ENCODE assay signal across 1 cellular context in the genomic region with DNA sequence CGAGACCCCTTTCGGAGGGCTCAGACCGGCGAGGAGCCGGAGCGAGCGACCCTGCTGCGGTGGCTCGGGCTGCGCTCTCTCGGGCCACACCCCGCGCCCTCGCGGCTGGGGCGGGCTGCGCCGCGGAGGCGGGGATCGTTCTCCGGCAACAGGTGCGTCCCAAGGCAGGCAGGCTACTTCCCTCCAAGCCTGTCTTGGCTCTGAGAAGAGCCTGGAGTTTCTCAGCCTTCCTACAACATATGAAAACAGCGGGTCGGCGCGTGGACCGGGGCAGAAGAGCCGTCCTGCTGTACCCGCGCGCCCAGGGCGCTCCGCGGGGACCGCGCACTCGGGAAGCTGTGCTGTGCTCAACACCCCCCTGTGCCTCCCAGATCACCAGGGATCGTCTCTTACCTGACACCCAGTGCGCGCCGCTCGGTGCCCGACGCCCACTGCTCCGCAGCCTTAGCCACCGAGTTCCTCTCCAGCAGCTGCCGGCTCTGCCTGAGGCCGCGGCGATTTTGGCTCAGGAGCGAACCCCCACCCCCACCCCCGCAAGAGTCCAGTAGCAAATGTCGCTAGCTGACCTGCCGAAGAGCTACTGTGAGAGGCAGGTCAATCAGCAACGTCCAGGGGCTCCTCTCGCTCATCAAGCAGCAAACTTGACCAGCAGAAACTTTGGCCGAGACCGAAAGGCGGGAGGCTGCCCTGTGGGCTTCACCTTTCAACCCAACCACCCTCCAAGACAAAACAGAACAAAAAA.
TF ChIP-seq lines count a peak whose summit lies in the region.

No MANE protein-coding gene starts in this region.

TF ChIP-seq in HepG2, 621 proteins besides CTCF, POLR2A, EP300 and RAD21 (continued from another document):
- TF ChIP-seq ZNF747 (CRISPR knock-in tag; IDR thresholded peaks at IDR 0.05; ENCODE audit: borderline replicate concordance) (no peak), TP53 (CRISPR knock-in tag; conservative IDR thresholded peaks at IDR 0.05) (no peak), ZNF232 (CRISPR knock-in tag; IDR thresholded peaks at IDR 0.05; ENCODE audit: borderline replicate concordance) (no peak), KLF11 (CRISPR knock-in tag; IDR thresholded peaks at IDR 0.05) (no peak), NCOA1 (CRISPR knock-in tag; IDR thresholded peaks at IDR 0.05) (no peak), ZNF615 (CRISPR knock-in tag; IDR thresholded peaks at IDR 0.05; ENCODE audit: borderline replicate concordance) (no peak), MYNN (CRISPR knock-in tag; IDR thresholded peaks at IDR 0.05; ENCODE audit: low read depth) (no peak), MED8 (CRISPR knock-in tag; IDR thresholded peaks at IDR 0.05; ENCODE audit: insufficient replicate concordance) (no peak), MEIS1 (CRISPR knock-in tag; IDR thresholded peaks at IDR 0.05; ENCODE audit: borderline replicate concordance) (no peak), SCMH1 (CRISPR knock-in tag; IDR thresholded peaks at IDR 0.05; ENCODE audit: borderline replicate concordance) (no peak), ZNF235 (CRISPR knock-in tag; IDR thresholded peaks at IDR 0.05; ENCODE audit: borderline replicate concordance) (0 out of 2 replicates have a peak, but pooled peaks have one; percentile 32), HMG20A (CRISPR knock-in tag; IDR thresholded peaks at IDR 0.05; ENCODE audit: borderline replicate concordance) (no peak), ZFAT (CRISPR knock-in tag; conservative IDR thresholded peaks at IDR 0.05) (no peak), EHMT2 (IDR thresholded peaks at IDR 0.05; ENCODE audit: borderline replicate concordance, low read depth, low read length) (no peak)
- TF ChIP-seq, protein P1, sequence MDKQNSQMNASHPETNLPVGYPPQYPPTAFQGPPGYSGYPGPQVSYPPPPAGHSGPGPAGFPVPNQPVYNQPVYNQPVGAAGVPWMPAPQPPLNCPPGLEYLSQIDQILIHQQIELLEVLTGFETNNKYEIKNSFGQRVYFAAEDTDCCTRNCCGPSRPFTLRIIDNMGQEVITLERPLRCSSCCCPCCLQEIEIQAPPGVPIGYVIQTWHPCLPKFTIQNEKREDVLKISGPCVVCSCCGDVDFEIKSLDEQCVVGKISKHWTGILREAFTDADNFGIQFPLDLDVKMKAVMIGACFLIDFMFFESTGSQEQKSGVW (CRISPR knock-in tag; IDR thresholded peaks at IDR 0.05; ENCODE audit: borderline replicate concordance) = no peak
- TF ChIP-seq, protein P2, sequence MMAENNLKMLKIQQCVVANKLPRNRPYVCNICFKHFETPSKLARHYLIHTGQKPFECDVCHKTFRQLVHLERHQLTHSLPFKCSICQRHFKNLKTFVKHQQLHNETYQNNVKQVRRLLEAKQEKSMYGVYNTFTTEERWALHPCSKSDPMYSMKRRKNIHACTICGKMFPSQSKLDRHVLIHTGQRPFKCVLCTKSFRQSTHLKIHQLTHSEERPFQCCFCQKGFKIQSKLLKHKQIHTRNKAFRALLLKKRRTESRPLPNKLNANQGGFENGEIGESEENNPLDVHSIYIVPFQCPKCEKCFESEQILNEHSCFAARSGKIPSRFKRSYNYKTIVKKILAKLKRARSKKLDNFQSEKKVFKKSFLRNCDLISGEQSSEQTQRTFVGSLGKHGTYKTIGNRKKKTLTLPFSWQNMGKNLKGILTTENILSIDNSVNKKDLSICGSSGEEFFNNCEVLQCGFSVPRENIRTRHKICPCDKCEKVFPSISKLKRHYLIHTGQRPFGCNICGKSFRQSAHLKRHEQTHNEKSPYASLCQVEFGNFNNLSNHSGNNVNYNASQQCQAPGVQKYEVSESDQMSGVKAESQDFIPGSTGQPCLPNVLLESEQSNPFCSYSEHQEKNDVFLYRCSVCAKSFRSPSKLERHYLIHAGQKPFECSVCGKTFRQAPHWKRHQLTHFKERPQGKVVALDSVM (CRISPR knock-in tag; IDR thresholded peaks at IDR 0.05) = no peak
